In the genomic region with DNA sequence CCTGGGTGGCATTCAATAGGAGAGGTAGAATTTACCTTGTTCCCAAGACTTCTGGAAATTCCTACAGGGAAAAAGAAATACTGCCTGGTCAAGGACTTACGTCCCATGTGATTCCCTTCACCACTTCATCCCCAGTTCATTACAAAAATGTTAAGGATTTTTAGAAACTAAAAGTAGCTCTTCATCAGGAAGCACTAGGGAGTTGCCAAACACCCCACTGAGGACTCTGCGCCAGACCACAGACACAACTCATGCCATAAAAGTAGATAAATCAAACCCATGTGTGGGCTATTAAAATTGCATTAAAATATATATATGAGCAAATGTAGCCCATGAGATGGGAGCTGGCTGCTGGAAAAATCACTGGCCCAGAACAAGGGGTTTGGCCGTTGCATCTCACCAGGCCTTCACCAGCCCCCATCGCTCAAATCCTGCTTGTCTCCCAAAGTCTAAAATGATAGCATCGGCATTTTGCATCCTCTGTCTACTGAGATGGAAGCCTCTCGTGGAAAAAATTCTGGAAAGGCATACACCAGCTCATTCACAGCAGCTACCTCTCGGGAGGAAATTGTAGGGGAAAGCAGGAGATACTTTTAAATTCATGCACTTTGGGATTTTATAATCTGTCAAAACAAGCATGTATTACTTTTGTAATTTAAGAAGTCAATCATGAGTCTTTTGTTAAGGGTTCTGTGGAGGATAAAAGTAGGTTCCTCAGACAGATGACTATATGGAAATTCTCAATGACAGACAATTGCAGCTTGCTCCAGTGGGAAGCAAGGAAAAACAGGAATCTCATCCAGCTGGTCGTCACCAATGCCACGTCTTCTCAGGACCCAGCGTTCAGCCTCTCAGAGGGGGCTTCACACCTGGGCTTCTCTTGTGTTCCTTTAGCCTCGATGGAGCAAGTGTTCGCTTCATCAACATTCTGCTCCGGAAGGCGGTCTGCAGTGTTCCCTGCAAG, we compare ENCODE assay signal across 1 cellular context.
TF ChIP-seq lines count a peak whose summit lies in the region.

No MANE protein-coding gene starts in this region.

TF ChIP-seq in IMR-90, 13 proteins besides CTCF, POLR2A, EP300 and RAD21:
- no peak for TF ChIP-seq NFE2L2 (IDR thresholded peaks at IDR 0.05; ENCODE audit: low read depth, low read length)
- 0 out of 2 replicates have a peak, but pooled peaks have one; percentile 41 for TF ChIP-seq CEBPB (IDR thresholded peaks at IDR 0.05; ENCODE audit: low read depth, low read length)
